In genomic region chr10:130848855-130849254, GRCh38 we compare ENCODE assay signal across 33 cellular contexts.
DNase-seq lines count a peak whose midpoint lies in the region; ATAC-seq and TF ChIP-seq lines count a peak whose summit lies in the region.
"Had no signal": no experiment of that assay in that cellular context is flagged by ENCODE, and none has a peak within 500 bp of the region (broad histone marks: within the 10 kb centered on the region; RNA-seq: fewer than 3 reads in every experiment).

No MANE protein-coding gene starts in this region.

- no peaks in the 10 kb centered on the region for H3K4me1 ChIP-seq in esophagus muscularis mucosa
- no peaks in the 10 kb centered on the region for H3K4me1 ChIP-seq in lung (ENCODE audit: control insufficient read depth in 2 of 2, insufficient read depth in 2 of 2, low read length in 2 of 2)
- no peaks in the 10 kb centered on the region for H3K4me1 ChIP-seq in body of pancreas
- H3K4me1 ChIP-seq: A549; BE2C; BLaER1; BLaER1 treated with 17β-estradiol and CSF1 and Interleukin-3, amounts not matched to agents 10 nM and 100 nM; Caco-2 had no signal

- H3K4me3 ChIP-seq in esophagus muscularis mucosa (no peak overlapping the region), lung (no peak overlapping the region), body of pancreas (no peak overlapping the region)
- H3K4me3 ChIP-seq: A549; BLaER1; BLaER1 treated with 17β-estradiol and CSF1 and Interleukin-3, amounts not matched to agents 10 nM and 100 nM had no signal

- intact Hi-C loops in esophagus muscularis mucosa (cut with DNase I) (no loop called here), body of pancreas (cut with DNase I) (no loop called here)

- H3K27me3 ChIP-seq in esophagus muscularis mucosa (no peaks in the 10 kb centered on the region), lung (ENCODE audit: control insufficient read depth, insufficient read depth) (no peaks in the 10 kb centered on the region), body of pancreas (no peaks in the 10 kb centered on the region)
- H3K27me3 ChIP-seq: BE2C; BLaER1; BLaER1 treated with 17β-estradiol and CSF1 and Interleukin-3, amounts not matched to agents 10 nM and 100 nM had no signal

- DNase-seq in esophagus muscularis mucosa (ENCODE audit: extremely low spot score), result peak; percentile 55
- DNase-seq in lung (ENCODE audit: low spot score), result peak; percentile 2
- DNase-seq in osteocyte (ENCODE audit: extremely low spot score, unreplicated experiment), result peak; percentile 51
- DNase-seq in NOMO-1 treated with DMSO at 0.1 percent for 48 hours (lab: John Stamatoyannopoulos, UW; ENCODE audit: unreplicated experiment), result no peak
- DNase-seq in body of pancreas, result no peak
- DNase-seq in DMS114 treated with DMSO at 0.1 percent for 48 hours (lab: John Stamatoyannopoulos, UW; ENCODE audit: unreplicated experiment), result no peak
- DNase-seq: 8988T; ACHN; AML-193; BE2C; C1 segment of cervical spinal cord; Caco-2; Calu3; CD4-positive, alpha-beta memory T cell; CD4-positive, alpha-beta T cell; CD4-positive, CD25-positive, alpha-beta regulatory T cell; CD8-positive, alpha-beta memory T cell; CD8-positive, alpha-beta T cell; COR-L47; DMS 273 treated with DMSO at 0.1 percent for 48 hours; DMS153; DMS53; DMS79; DMS79 treated with DMSO at 0.1 percent for 48 hours; DND-41; EL had no signal

- no peak overlapping the region for H3K27ac Mint-ChIP-seq in osteocyte (ENCODE audit: unreplicated experiment)
- H3K27ac Mint-ChIP-seq: B cell; CD14-positive monocyte; CD4-positive, alpha-beta memory T cell; CD4-positive, alpha-beta T cell; CD4-positive, CD25-positive, alpha-beta regulatory T cell; CD8-positive, alpha-beta memory T cell; CD8-positive, alpha-beta T cell had no signal

- peaks cover 0 to 31% (median 10%) of the 10 kb centered on the region in 4 donors for H3K9me3 ChIP-seq in esophagus muscularis mucosa
- peaks cover 0 to 4% of the 10 kb centered on the region in 2 donors for H3K9me3 ChIP-seq in lung (ENCODE audit: control insufficient read depth in 2 of 2, insufficient read depth in 1 of 2, low read length in 1 of 2)
- no peaks in the 10 kb centered on the region for H3K9me3 ChIP-seq in body of pancreas
- H3K9me3 ChIP-seq: BE2C had no signal

- no peak for TF ChIP-seq EP300 in esophagus muscularis mucosa (IDR thresholded peaks at IDR 0.05)

- TF ChIP-seq POLR2A in esophagus muscularis mucosa (IDR thresholded peaks at IDR 0.05; ENCODE audit: low read depth) (no peak), body of pancreas (IDR thresholded peaks at IDR 0.05) (no peak)

- WGBS in esophagus muscularis mucosa, result 72% methylated on average over 3 of the region's 3 CpGs
- WGBS in lung, 2 donors, result 82 to 92% methylated on average over 3 of the region's 3 CpGs
- 56 to 65% methylated on average over 3 of the region's 3 CpGs for WGBS in body of pancreas, 2 donors

- no peaks in the 10 kb centered on the region for H3K4me1 Mint-ChIP-seq in osteocyte (ENCODE audit: unreplicated experiment)
- H3K4me1 Mint-ChIP-seq: B cell; CD14-positive monocyte; CD4-positive, alpha-beta memory T cell; CD4-positive, CD25-positive, alpha-beta regulatory T cell; CD8-positive, alpha-beta memory T cell had no signal

- H3K36me3 ChIP-seq in esophagus muscularis mucosa (no peaks in the 10 kb centered on the region), lung (ENCODE audit: control insufficient read depth in 2 of 2, insufficient read depth in 2 of 2, low read length in 2 of 2) (no peaks in the 10 kb centered on the region), body of pancreas (replicated peaks in 1 of 2; ENCODE audit: insufficient read depth in 1 of 2, low read depth in 2 of 2) (no peaks in the 10 kb centered on the region)
- H3K36me3 ChIP-seq: BE2C; BLaER1; BLaER1 treated with 17β-estradiol and CSF1 and Interleukin-3, amounts not matched to agents 10 nM and 100 nM had no signal

- H3K27me3 Mint-ChIP-seq in osteocyte (ENCODE audit: unreplicated experiment), result no peaks in the 10 kb centered on the region
- H3K27me3 Mint-ChIP-seq: B cell; CD4-positive, alpha-beta T cell; CD4-positive, CD25-positive, alpha-beta regulatory T cell; CD8-positive, alpha-beta memory T cell had no signal

- H3K9me3 Mint-ChIP-seq in osteocyte (ENCODE audit: unreplicated experiment), result peaks cover 45% of the 10 kb centered on the region

- H3K36me3 Mint-ChIP-seq in osteocyte (ENCODE audit: unreplicated experiment), result no peaks in the 10 kb centered on the region
- H3K36me3 Mint-ChIP-seq: CD14-positive monocyte; CD4-positive, CD25-positive, alpha-beta regulatory T cell; CD8-positive, alpha-beta memory T cell; CD8-positive, alpha-beta T cell had no signal

- no peak overlapping the region for H3K4me3 Mint-ChIP-seq in osteocyte (ENCODE audit: unreplicated experiment)
- H3K4me3 Mint-ChIP-seq: B cell; CD14-positive monocyte; CD4-positive, alpha-beta memory T cell; CD4-positive, alpha-beta T cell; CD4-positive, CD25-positive, alpha-beta regulatory T cell; CD8-positive, alpha-beta memory T cell; CD8-positive, alpha-beta T cell had no signal

- H3K27ac ChIP-seq in esophagus muscularis mucosa (replicated peaks in 1 of 4) (no peak overlapping the region), lung (ENCODE audit: low read depth in 1 of 2, low read length in 1 of 2) (no peak overlapping the region), body of pancreas (no peak overlapping the region)
- H3K27ac ChIP-seq: 22Rv1; A549; BLaER1; BLaER1 treated with 17β-estradiol and CSF1 and Interleukin-3, amounts not matched to agents 10 nM and 100 nM; C4-2B had no signal

- no peak for ATAC-seq in lung (ENCODE audit: insufficient read depth, low FRiP score)
- no peak for ATAC-seq in body of pancreas
- ATAC-seq: A549; CD8-positive, alpha-beta T cell had no signal

- TF ChIP-seq CTCF in esophagus muscularis mucosa (IDR thresholded peaks at IDR 0.05) (no peak), lung (IDR thresholded peaks at IDR 0.05; ENCODE audit: control extremely low read depth, extremely low read depth) (no peak), osteocyte (IDR thresholded peaks at IDR 0.05) (no peak), body of pancreas (IDR thresholded peaks at IDR 0.05) (no peak)

Comparison
In these comparisons a context has a peak if more than half of its experiments do, and no peak if none do; other contexts are left out.
1. DNase-seq: peak in esophagus muscularis mucosa (single experiment), lung (single experiment) and osteocyte (single experiment); none in NOMO-1 treated with DMSO at 0.1 percent for 48 hours (single experiment), body of pancreas (0 of 4) and DMS114 treated with DMSO at 0.1 percent for 48 hours (single experiment).